18 cellular contexts compared by ENCODE assay signal in genomic region chr3:46206284-46206683, GRCh38. TPM values are rescaled to one million over a fixed set of nuclear protein-coding genes. Genes with fewer than 3 reads are reported as not detected.
DNase-seq lines count a peak whose midpoint lies in the region; ATAC-seq, FAIRE-seq and TF ChIP-seq lines count a peak whose summit lies in the region.
"Had no signal": no experiment of that assay in that cellular context is flagged by ENCODE, and none has a peak within 500 bp of the region (broad histone marks: within the 10 kb centered on the region; RNA-seq: fewer than 3 reads in every experiment).

No MANE protein-coding gene starts in this region.

- H3K36me3 ChIP-seq in mammary epithelial cell (ENCODE audit: insufficient read depth, low read length): no peaks in the 10 kb centered on the region
- H3K36me3 ChIP-seq in lower lobe of right lung: peaks cover 10% of the 10 kb centered on the region
- H3K36me3 ChIP-seq in suprapubic skin: no peaks in the 10 kb centered on the region
- H3K36me3 ChIP-seq in hepatocyte (replicated peaks; ENCODE audit: insufficient read depth, low read depth): no peaks in the 10 kb centered on the region
- H3K36me3 ChIP-seq in small intestine (ENCODE audit: control insufficient read depth in 2 of 2, insufficient read depth in 2 of 2, low read length in 2 of 2): no peaks in the 10 kb centered on the region

- H3K4me2 ChIP-seq in mammary epithelial cell (ENCODE audit: insufficient read depth, low read depth, low read length): no peak overlapping the region
- H3K4me2 ChIP-seq in hepatocyte: no peak overlapping the region

- 89% methylated on average over 4 of the region's 4 CpGs for WGBS in mammary epithelial cell (ENCODE audit: low coverage, missing lambda C conversion rate)
- WGBS in suprapubic skin: 74% methylated on average over 4 of the region's 4 CpGs
- 86% methylated on average over 4 of the region's 4 CpGs for WGBS in hepatocyte (ENCODE audit: low lambda C conversion rate, missing lambda C conversion rate)
- 70 to 86% (median 75%) methylated on average over 4 of the region's 4 CpGs for WGBS in small intestine, 3 donors

- no peaks in the 10 kb centered on the region for H3K9me2 ChIP-seq in hepatocyte (replicated peaks; ENCODE audit: insufficient read depth)

- CTCF ChIA-PET in activated CD4-positive, alpha-beta memory T cell treated with anti-CD3 and anti-CD28 coated beads, Interleukin-2, amount 10 ng/mL, durations not matched to agents 7 days and 5 days (lab: Charles Lee): interaction anchor here (1.5 to 7.3 kb wide), 5 partner anchors 8 to 172 kb away, joined by 5 to 95 read pairs (median 15); partner anchors contain the start of gene CCR5
- CTCF ChIA-PET in activated CD4-positive, alpha-beta memory T cell treated with anti-CD3 and anti-CD28 coated beads for 36 hours (lab: Charles Lee): interaction anchor here (3.9 kb wide), 1 partner anchor 164 kb away, joined by 19 read pairs; the partner anchor contains the start of gene CCR5
- CTCF ChIA-PET in mammary epithelial cell (lab: Charles Lee; ENCODE audit: low non-redundant PET): no interaction called here

- peak overlapping the region; percentile 21 for H3K27ac Mint-ChIP-seq in activated CD4-positive, alpha-beta memory T cell treated with anti-CD3 and anti-CD28 coated beads, Interleukin-2, amount 10 ng/mL, durations not matched to agents 7 days and 5 days
- no peak overlapping the region for H3K27ac Mint-ChIP-seq in activated CD4-positive, alpha-beta memory T cell treated with anti-CD3 and anti-CD28 coated beads for 36 hours
- H3K27ac Mint-ChIP-seq in activated T-helper 17 cell treated with anti-CD3 and anti-CD28 coated beads, Interleukin-2, amount 50 U/mL, for 72 hours: no peak overlapping the region
- H3K27ac Mint-ChIP-seq: activated naive CD4-positive, alpha-beta T cell treated with anti-CD3 and anti-CD28 coated beads, Interleukin-2, amount 50 U/mL, for 24 hours; brain; WTC11 had no signal

- H3K27ac ChIP-seq in mammary epithelial cell (ENCODE audit: insufficient read depth, low read depth, low read length) (no peak overlapping the region), lower lobe of right lung (peak overlapping the region; percentile 69), suprapubic skin (no peak overlapping the region), hepatocyte (no peak overlapping the region), small intestine (ENCODE audit: low read depth in 1 of 2, low read length in 1 of 2) (no peak overlapping the region)

- no peak for ATAC-seq in lower lobe of right lung
- ATAC-seq in activated T-helper 17 cell treated with anti-CD3 and anti-CD28 coated beads, Interleukin-2, amount 50 U/mL, for 72 hours (replicated peaks): no peak
- ATAC-seq: WTC11 had no signal

- no peak for DNase-seq in activated CD4-positive, alpha-beta memory T cell treated with anti-CD3 and anti-CD28 coated beads, Interleukin-2, amount 10 ng/mL, durations not matched to agents 7 days and 5 days
- DNase-seq in activated CD4-positive, alpha-beta memory T cell treated with anti-CD3 and anti-CD28 coated beads for 36 hours: no peak
- DNase-seq in mammary epithelial cell (peak; percentile 39), lower lobe of right lung (no peak), suprapubic skin (ENCODE audit: low spot score in 2 of 2) (no peak), hepatocyte (ENCODE audit: low spot score) (no peak), small intestine (no peak)
- DNase-seq: activated CD8-positive, alpha-beta memory T cell treated with anti-CD3 and anti-CD28 coated beads, Interleukin-2, amount 50 U/mL, for 48 hours; H7; MV-4-11; NCI-H774 had no signal

- TF ChIP-seq CTCF in mammary epithelial cell (conservative IDR thresholded peaks at IDR 0.05 in 1 of 2, IDR thresholded peaks at IDR 0.05 in 1 of 2; ENCODE audit: extremely low read depth in 1 of 2, insufficient read depth in 1 of 2, low read depth in 1 of 2, low read length in 2 of 2) (no peak), lower lobe of right lung (IDR thresholded peaks at IDR 0.05) (no peak), suprapubic skin (IDR thresholded peaks at IDR 0.05) (no peak), hepatocyte (IDR thresholded peaks at IDR 0.05; ENCODE audit: poor library complexity) (no peak)

- BruUV-seq in mammary epithelial cell (replicated peaks; lab: Mats Ljungman, UMichigan): no TSS peak

- H3K9me3 Mint-ChIP-seq in activated CD4-positive, alpha-beta memory T cell treated with anti-CD3 and anti-CD28 coated beads, Interleukin-2, amount 10 ng/mL, durations not matched to agents 7 days and 5 days: no peaks in the 10 kb centered on the region
- no peaks in the 10 kb centered on the region for H3K9me3 Mint-ChIP-seq in activated CD4-positive, alpha-beta memory T cell treated with anti-CD3 and anti-CD28 coated beads for 36 hours
- no peaks in the 10 kb centered on the region for H3K9me3 Mint-ChIP-seq in activated T-helper 17 cell treated with anti-CD3 and anti-CD28 coated beads, Interleukin-2, amount 50 U/mL, for 72 hours
- H3K9me3 Mint-ChIP-seq: activated naive CD4-positive, alpha-beta T cell treated with anti-CD3 and anti-CD28 coated beads, Interleukin-2, amount 50 U/mL, for 24 hours; brain had no signal

- H3K79me2 ChIP-seq in mammary epithelial cell (ENCODE audit: insufficient read depth, low read length) (no peaks in the 10 kb centered on the region), hepatocyte (no peaks in the 10 kb centered on the region)

- H3K4me3 Mint-ChIP-seq in activated CD4-positive, alpha-beta memory T cell treated with anti-CD3 and anti-CD28 coated beads, Interleukin-2, amount 10 ng/mL, durations not matched to agents 7 days and 5 days: peak overlapping the region; percentile 71
- no peak overlapping the region for H3K4me3 Mint-ChIP-seq in activated CD4-positive, alpha-beta memory T cell treated with anti-CD3 and anti-CD28 coated beads for 36 hours
- H3K4me3 Mint-ChIP-seq in activated T-helper 17 cell treated with anti-CD3 and anti-CD28 coated beads, Interleukin-2, amount 50 U/mL, for 72 hours: no peak overlapping the region
- H3K4me3 Mint-ChIP-seq: activated naive CD4-positive, alpha-beta T cell treated with anti-CD3 and anti-CD28 coated beads, Interleukin-2, amount 50 U/mL, for 24 hours; brain; neural crest cell; WTC11 had no signal

- POLR2A ChIA-PET in activated CD4-positive, alpha-beta memory T cell treated with anti-CD3 and anti-CD28 coated beads, Interleukin-2, amount 10 ng/mL, durations not matched to agents 7 days and 5 days (lab: Charles Lee): interaction anchor here (0.9 to 3.6 kb wide), 5 partner anchors 16 to 167 kb away, joined by 3 to 21 read pairs (median 4); no protein-coding TSS in a partner anchor
- POLR2A ChIA-PET in activated CD4-positive, alpha-beta memory T cell treated with anti-CD3 and anti-CD28 coated beads for 36 hours (lab: Charles Lee): no interaction called here

- intact Hi-C loops in activated CD4-positive, alpha-beta memory T cell treated with anti-CD3 and anti-CD28 coated beads for 36 hours (cut with micrococcal nuclease): loop anchor here (5.0 kb wide), 1 partner anchor 61 kb away; no protein-coding TSS in a partner anchor
- intact Hi-C loops in mammary epithelial cell (cut with micrococcal nuclease) (no loop called here), lower lobe of right lung (cut with DNase I) (no loop called here)

- H2AFZ ChIP-seq in mammary epithelial cell (ENCODE audit: low read depth, low read length): no peak overlapping the region
- H2AFZ ChIP-seq in hepatocyte: no peak overlapping the region

- TF ChIP-seq EP300 in suprapubic skin (IDR thresholded peaks at IDR 0.05): no peak

- H3K27me3 ChIP-seq in mammary epithelial cell (ENCODE audit: insufficient read depth, low read length) (no peaks in the 10 kb centered on the region), lower lobe of right lung (ENCODE audit: low read depth) (no peaks in the 10 kb centered on the region), suprapubic skin (no peaks in the 10 kb centered on the region), hepatocyte (no peaks in the 10 kb centered on the region), small intestine (ENCODE audit: control insufficient read depth in 2 of 2, insufficient read depth in 2 of 2, low read length in 2 of 2) (no peaks in the 10 kb centered on the region)

- in situ Hi-C loops in mammary epithelial cell (cut with MboI; ENCODE audit: low sequenced_read_pairs in 2 of 2): loop anchor here (10.0 to 25.0 kb wide), 3 partner anchors 121 to 269 kb away; partner anchors contain the start of gene CXCR6 (in 2 of the 2)

- no peaks in the 10 kb centered on the region for H4K20me1 ChIP-seq in mammary epithelial cell (ENCODE audit: insufficient read depth, low read length)
- H4K20me1 ChIP-seq in hepatocyte (ENCODE audit: insufficient read depth, poor library complexity, severe bottlenecking): no peaks in the 10 kb centered on the region

- peaks cover 56% of the 10 kb centered on the region for H3K4me1 Mint-ChIP-seq in activated CD4-positive, alpha-beta memory T cell treated with anti-CD3 and anti-CD28 coated beads, Interleukin-2, amount 10 ng/mL, durations not matched to agents 7 days and 5 days
- H3K4me1 Mint-ChIP-seq in activated CD4-positive, alpha-beta memory T cell treated with anti-CD3 and anti-CD28 coated beads for 36 hours (ENCODE audit: low read depth): peaks cover 17% of the 10 kb centered on the region
- H3K4me1 Mint-ChIP-seq in activated T-helper 17 cell treated with anti-CD3 and anti-CD28 coated beads, Interleukin-2, amount 50 U/mL, for 72 hours: peaks cover 20% of the 10 kb centered on the region

- TF ChIP-seq POLR2A in suprapubic skin (IDR thresholded peaks at IDR 0.05): no peak

- peaks cover 11% of the 10 kb centered on the region for H3K4me1 ChIP-seq in mammary epithelial cell (ENCODE audit: insufficient read depth, low read length)
- peaks cover 27% of the 10 kb centered on the region for H3K4me1 ChIP-seq in lower lobe of right lung
- H3K4me1 ChIP-seq in suprapubic skin: no peaks in the 10 kb centered on the region
- H3K4me1 ChIP-seq in hepatocyte (ENCODE audit: insufficient read depth): peaks cover 4% of the 10 kb centered on the region
- H3K4me1 ChIP-seq in small intestine (ENCODE audit: control insufficient read depth in 2 of 2, insufficient read depth in 1 of 2, low read depth in 1 of 2, low read length in 1 of 2): no peaks in the 10 kb centered on the region

- dilution Hi-C loops in mammary epithelial cell (cut with HindIII; ENCODE audit: low sequenced_read_pairs): loop anchor here (5.0 kb wide), 1 partner anchor 106 kb away; no protein-coding TSS in a partner anchor

- no peak overlapping the region for H3K9ac ChIP-seq in mammary epithelial cell (ENCODE audit: insufficient read depth, low read length)

- FAIRE-seq in small intestine (lab: Jason Lieb, UNC): no peak
- FAIRE-seq: HTR-8/SVneo had no signal

- no peaks in the 10 kb centered on the region for H3K27me3 Mint-ChIP-seq in activated CD4-positive, alpha-beta memory T cell treated with anti-CD3 and anti-CD28 coated beads, Interleukin-2, amount 10 ng/mL, durations not matched to agents 7 days and 5 days
- H3K27me3 Mint-ChIP-seq in activated CD4-positive, alpha-beta memory T cell treated with anti-CD3 and anti-CD28 coated beads for 36 hours: peaks cover 1% of the 10 kb centered on the region
- no peaks in the 10 kb centered on the region for H3K27me3 Mint-ChIP-seq in activated T-helper 17 cell treated with anti-CD3 and anti-CD28 coated beads, Interleukin-2, amount 50 U/mL, for 72 hours
- H3K27me3 Mint-ChIP-seq: activated naive CD4-positive, alpha-beta T cell treated with anti-CD3 and anti-CD28 coated beads, Interleukin-2, amount 50 U/mL, for 24 hours had no signal

- H3K36me3 Mint-ChIP-seq in activated CD4-positive, alpha-beta memory T cell treated with anti-CD3 and anti-CD28 coated beads, Interleukin-2, amount 10 ng/mL, durations not matched to agents 7 days and 5 days (ENCODE audit: low read depth): peaks cover 59% of the 10 kb centered on the region
- no peaks in the 10 kb centered on the region for H3K36me3 Mint-ChIP-seq in activated CD4-positive, alpha-beta memory T cell treated with anti-CD3 and anti-CD28 coated beads for 36 hours
- H3K36me3 Mint-ChIP-seq in activated T-helper 17 cell treated with anti-CD3 and anti-CD28 coated beads, Interleukin-2, amount 50 U/mL, for 72 hours (ENCODE audit: low read depth): no peaks in the 10 kb centered on the region
- H3K36me3 Mint-ChIP-seq: activated naive CD4-positive, alpha-beta T cell treated with anti-CD3 and anti-CD28 coated beads, Interleukin-2, amount 50 U/mL, for 24 hours; brain; WTC11 had no signal

- H3K9me3 ChIP-seq in mammary epithelial cell (replicated peaks; ENCODE audit: insufficient read depth, low read length): no peaks in the 10 kb centered on the region
- H3K9me3 ChIP-seq in lower lobe of right lung: no peaks in the 10 kb centered on the region
- no peaks in the 10 kb centered on the region for H3K9me3 ChIP-seq in suprapubic skin
- H3K9me3 ChIP-seq in hepatocyte (ENCODE audit: low read depth): no peaks in the 10 kb centered on the region
- no peaks in the 10 kb centered on the region for H3K9me3 ChIP-seq in small intestine (ENCODE audit: control insufficient read depth, low read depth)

- H3K4me3 ChIP-seq in mammary epithelial cell (replicated peaks in 1 of 3; ENCODE audit: insufficient read depth in 1 of 3, low read depth in 2 of 3, low read length in 3 of 3) (no peak overlapping the region), lower lobe of right lung (peak overlapping the region; percentile 50), suprapubic skin (peak overlapping the region; percentile 25), hepatocyte (no peak overlapping the region), small intestine (ENCODE audit: low read depth in 1 of 2, low read length in 2 of 2) (no peak overlapping the region)

RNA-seq across cellular contexts. Expression of gene CCR1, which starts 1.8 kb away (rescaled TPM):
- total RNA-seq in activated CD4-positive, alpha-beta memory T cell treated with anti-CD3 and anti-CD28 coated beads, Interleukin-2, amount 10 ng/mL, durations not matched to agents 7 days and 5 days: 10 to 100 TPM; 20.0 to 20.7 TPM
- 1 to 10 TPM in 1 of 2 experiments, under 1 TPM in 1; 0.80 to 1.3 TPM for total RNA-seq in activated CD4-positive, alpha-beta memory T cell treated with anti-CD3 and anti-CD28 coated beads for 36 hours
- total RNA-seq in mammary epithelial cell (not detected), lower lobe of right lung (47.4 TPM), suprapubic skin (1 to 10 TPM in 2 of 4 donors, under 1 TPM in 2; 0.26 to 2.2 (median 1.0) TPM), hepatocyte (2.7 and 3.5 TPM in 2 replicates)
- polyA plus RNA-seq in mammary epithelial cell (0.01 TPM), hepatocyte (1.8 and 2.3 TPM in 2 replicates), small intestine (1 to 10 TPM in 2 of 3 donors, under 1 TPM in 1; 0.45 to 3.6 (median 1.6) TPM)
- not detected for polyA minus RNA-seq in mammary epithelial cell
- total RNA-seq in activated T-helper 17 cell treated with anti-CD3 and anti-CD28 coated beads, Interleukin-2, amount 50 U/mL, for 72 hours: 1 to 10 TPM in 1 of 2 donors, under 1 TPM in 1; 0.66 to 1.8 TPM
- total RNA-seq: A673, H7, WTC11 had no signal

RNA-seq across cellular contexts. Expression of gene CCR3, which starts 36.0 kb away (rescaled TPM):
- total RNA-seq in activated CD4-positive, alpha-beta memory T cell treated with anti-CD3 and anti-CD28 coated beads, Interleukin-2, amount 10 ng/mL, durations not matched to agents 7 days and 5 days: 1 to 10 TPM; 1.2 to 1.9 TPM
- total RNA-seq in activated CD4-positive, alpha-beta memory T cell treated with anti-CD3 and anti-CD28 coated beads for 36 hours: not detected
- total RNA-seq in mammary epithelial cell (under 1 TPM in 1 of 2 donors, not detected in 1; 0.19 TPM), lower lobe of right lung (not detected), suprapubic skin (1 to 10 TPM in 3 of 4 donors, not detected in 1; 1.5 to 6.3 (median 1.9) TPM), hepatocyte (0.40 TPM in 1 of 2 replicates, not detected in the other)
- polyA plus RNA-seq in mammary epithelial cell (not detected), hepatocyte (0.12 TPM in 1 of 2 replicates, not detected in the other), small intestine (not detected)
- polyA minus RNA-seq in mammary epithelial cell: not detected
- not detected for total RNA-seq in activated T-helper 17 cell treated with anti-CD3 and anti-CD28 coated beads, Interleukin-2, amount 50 U/mL, for 72 hours
- total RNA-seq: A673, H7, neural crest cell, WTC11 had no signal

Comparison
In these comparisons a context has a peak if more than half of its experiments do, and no peak if none do; other contexts are left out.
1. H3K4me3 ChIP-seq: peak in lower lobe of right lung (single experiment) and suprapubic skin (single experiment); none in mammary epithelial cell (0 of 3), hepatocyte (single experiment) and small intestine (0 of 2).